8 cellular contexts compared by ENCODE assay signal in genomic region chr3:71725279-71725991, GRCh38. TPM values are rescaled to one million over a fixed set of nuclear protein-coding genes. Genes with fewer than 3 reads are reported as not detected.
A peak's percentile ranks its signal among the peaks of the same experiment; 100 is the strongest.
DNase-seq lines count a peak whose midpoint lies in the region; ATAC-seq and TF ChIP-seq lines count a peak whose summit lies in the region.

TSS of gene EIF4E3 (minus strand) at chr3:71725402. CDS start at chr3:71725367, 35 bp downstream.

- CTCF ChIA-PET in AG04449 (lab: Yijun Ruan, JAX) = interaction anchor here (1.1 to 5.4 kb wide), 2 partner anchors 12 to 1096 kb away, joined by 3 to 71 read pairs; no protein-coding TSS in a partner anchor
- CTCF ChIA-PET in activated CD4-positive, alpha-beta T cell treated with anti-CD3 and anti-CD28 coated beads for 36 hours (lab: Charles Lee) = interaction anchor here (0.6 to 2.5 kb wide), 5 partner anchors 13 to 342 kb away, joined by 3 to 8 read pairs (median 4); no protein-coding TSS in a partner anchor

- peak within 1 kb of the TSS; percentile 91 for H3K4me3 Mint-ChIP-seq in activated CD4-positive, alpha-beta T cell treated with anti-CD3 and anti-CD28 coated beads for 36 hours
- H3K4me3 Mint-ChIP-seq in memory B cell = peak within 1 kb of the TSS; percentile 85

- DNase-seq in AG04449 (ENCODE audit: low read depth, low spot score) (no peak), memory B cell (ENCODE audit: low spot score in 2 of 2) (peak in 1 of 2 donors; percentile 43), DMS79 (lab: John Stamatoyannopoulos, UW) (no peak)
- DNase-seq in activated CD4-positive, alpha-beta T cell treated with anti-CD3 and anti-CD28 coated beads for 36 hours = peak; percentile 65
- DNase-seq in effector CD4-positive, alpha-beta T cell = peak; percentile 21
- DNase-seq in stimulated activated naive CD4-positive, alpha-beta T cell treated with Interleukin-2 at 50 U/mL for 16 hours (lab: John Stamatoyannopoulos, UW) = peak; percentile 52

- H3K36me3 Mint-ChIP-seq in activated CD4-positive, alpha-beta T cell treated with anti-CD3 and anti-CD28 coated beads for 36 hours (ENCODE audit: low read depth) = peaks cover 13% of the 10 kb centered on the region
- no peaks in the 10 kb centered on the region for H3K36me3 Mint-ChIP-seq in memory B cell

- POLR2A ChIA-PET in AG04449 (lab: Yijun Ruan, JAX) = no interaction called here
- POLR2A ChIA-PET in activated CD4-positive, alpha-beta T cell treated with anti-CD3 and anti-CD28 coated beads for 36 hours (lab: Charles Lee) = no interaction called here

- peak within 1 kb of the TSS; percentile 69 for H3K4me3 ChIP-seq in AG04449 (ENCODE audit: low read depth, low read length)

- intact Hi-C loops in activated CD4-positive, alpha-beta T cell treated with anti-CD3 and anti-CD28 coated beads for 36 hours (cut with DNase I, micrococcal nuclease) = loop anchor here (1.0 to 10.0 kb wide), 7 partner anchors 149 to 1269 kb away; partner anchors contain the start of genes PPP4R2 (in 1 of the 2) and SHQ1 (in 1 of the 2)

- H3K4me1 Mint-ChIP-seq in activated CD4-positive, alpha-beta T cell treated with anti-CD3 and anti-CD28 coated beads for 36 hours = peaks cover 67% of the 10 kb centered on the region
- peaks cover 24% of the 10 kb centered on the region for H3K4me1 Mint-ChIP-seq in memory B cell

- no peaks in the 10 kb centered on the region for H3K9me3 Mint-ChIP-seq in activated CD4-positive, alpha-beta T cell treated with anti-CD3 and anti-CD28 coated beads for 36 hours (ENCODE audit: low read depth)
- no peaks in the 10 kb centered on the region for H3K9me3 Mint-ChIP-seq in memory B cell

- ATAC-seq in GM18909 (IDR thresholded peaks at IDR 0.05; ENCODE audit: poor library complexity, unreplicated experiment) (peak; percentile 40), HG03565 (IDR thresholded peaks at IDR 0.05; ENCODE audit: unreplicated experiment) (peak; percentile 33), memory B cell (ENCODE audit: low read depth) (peak; percentile 54)
- peak; percentile 34 for ATAC-seq in activated CD4-positive, alpha-beta T cell treated with anti-CD3 and anti-CD28 coated beads for 36 hours

- H3K27ac Mint-ChIP-seq in activated CD4-positive, alpha-beta T cell treated with anti-CD3 and anti-CD28 coated beads for 36 hours = peak within 1 kb of the TSS; percentile 95
- H3K27ac Mint-ChIP-seq in memory B cell = peak within 1 kb of the TSS; percentile 65

- H3K27me3 Mint-ChIP-seq in activated CD4-positive, alpha-beta T cell treated with anti-CD3 and anti-CD28 coated beads for 36 hours = no peaks in the 10 kb centered on the region
- peaks cover 16% of the 10 kb centered on the region for H3K27me3 Mint-ChIP-seq in memory B cell

- TF ChIP-seq CTCF in AG04449 (IDR thresholded peaks at IDR 0.05; ENCODE audit: insufficient read depth, low read length, missing control alignments) = no peak

RNA-seq across cellular contexts. Expression of gene EIF4E3, which starts in this region (rescaled TPM):
- total RNA-seq in activated CD4-positive, alpha-beta T cell treated with anti-CD3 and anti-CD28 coated beads for 36 hours = 10 to 100 TPM; 28.7 to 29.7 TPM

Comparison
In these comparisons a context has a peak if more than half of its experiments do, and no peak if none do; other contexts are left out.
1. DNase-seq: peak in activated CD4-positive, alpha-beta T cell treated with anti-CD3 and anti-CD28 coated beads for 36 hours (single experiment), effector CD4-positive, alpha-beta T cell (single experiment) and stimulated activated naive CD4-positive, alpha-beta T cell treated with Interleukin-2 at 50 U/mL for 16 hours (single experiment); none in AG04449 (single experiment) and DMS79 (single experiment).
2. Peak in every context shown above with its lines, with median percentiles within 50 percentile points of each other: ATAC-seq.